In genomic region chr6:44387346-44388134, GRCh38 we compare ENCODE assay signal across 1 cellular context.
TF ChIP-seq lines count a peak whose summit lies in the region.

Gene CDC5L, plus strand, starts transcription at chr6:44387706. Its CDS starts 118 bp downstream, at chr6:44387824.

TF ChIP-seq in H1, 55 proteins besides CTCF, POLR2A, EP300 and RAD21 (continued from another document):
- peak; percentile 90 for TF ChIP-seq KDM4A (IDR thresholded peaks at IDR 0.05; ENCODE audit: low read depth, low read length, severe bottlenecking)
- TF ChIP-seq SP2 (IDR thresholded peaks at IDR 0.05; ENCODE audit: low read length), result no peak
- no peak for TF ChIP-seq SAP30 (IDR thresholded peaks at IDR 0.05; ENCODE audit: insufficient read depth, insufficient replicate concordance, low read length)
- TF ChIP-seq POLR2AphosphoS5 (IDR thresholded peaks at IDR 0.05; ENCODE audit: low read depth, low read length), result peak; percentile 90
- TF ChIP-seq RXRA (IDR thresholded peaks at IDR 0.05; ENCODE audit: insufficient read depth, low read depth, low read length), result no peak
- TF ChIP-seq ATF3 (IDR thresholded peaks at IDR 0.05; ENCODE audit: insufficient read depth, low read depth, low read length), result no peak
- no peak for TF ChIP-seq RFX5 (IDR thresholded peaks at IDR 0.05; ENCODE audit: borderline replicate concordance, low read depth, low read length)
- TF ChIP-seq CHD7 (IDR thresholded peaks at IDR 0.05; ENCODE audit: insufficient replicate concordance, low read length), result no peak
- TF ChIP-seq RNF2 (IDR thresholded peaks at IDR 0.05; ENCODE audit: borderline replicate concordance, low read depth, low read length, missing control alignments, poor library complexity, severe bottlenecking), result no peak
- peak; percentile 65; the same call in 1 of the 2 replicates for TF ChIP-seq TEAD4 (IDR thresholded peaks at IDR 0.05; ENCODE audit: low read depth, low read length)
- TF ChIP-seq FOSL1 (IDR thresholded peaks at IDR 0.05; ENCODE audit: insufficient read depth, low read depth, low read length), result no peak
- no peak for TF ChIP-seq GABPA (IDR thresholded peaks at IDR 0.05; ENCODE audit: borderline replicate concordance, insufficient read depth, low read length)
- TF ChIP-seq SIN3A (conservative IDR thresholded peaks at IDR 0.05 in 1 of 2, IDR thresholded peaks at IDR 0.05 in 1 of 2; ENCODE audit: low read depth in 1 of 2, low read length in 2 of 2), result peak; percentile 36 to 41; a peak in 1 of 4 replicates
- peak; percentile 90 for TF ChIP-seq E2F6 (IDR thresholded peaks at IDR 0.05)
- no peak for TF ChIP-seq ZNF274 (IDR thresholded peaks at IDR 0.05; ENCODE audit: borderline replicate concordance, extremely low read depth, low read length)
- peak; percentile 97 for TF ChIP-seq PHF8 (conservative IDR thresholded peaks at IDR 0.05; ENCODE audit: low read depth, low read length)
- peak; percentile 99 for TF ChIP-seq BRCA1 (IDR thresholded peaks at IDR 0.05; ENCODE audit: low read depth, low read length)
- peak; percentile 65; the same call in 1 of the 2 replicates for TF ChIP-seq RBBP5 (IDR thresholded peaks at IDR 0.05; ENCODE audit: borderline replicate concordance, low read depth, low read length)
- no peak for TF ChIP-seq CBX5 (IDR thresholded peaks at IDR 0.05; ENCODE audit: low read depth, low read length)
- no peak for TF ChIP-seq USF2 (IDR thresholded peaks at IDR 0.05; ENCODE audit: low read length)
- no peak for TF ChIP-seq POU5F1 (IDR thresholded peaks at IDR 0.05; ENCODE audit: low read depth, low read length)
- TF ChIP-seq SIRT6 (IDR thresholded peaks at IDR 0.05; ENCODE audit: low read length), result no peak
- TF ChIP-seq SIX5 (IDR thresholded peaks at IDR 0.05; ENCODE audit: low read depth, low read length), result no peak
- no peak for TF ChIP-seq KDM1A (IDR thresholded peaks at IDR 0.05; ENCODE audit: borderline replicate concordance, low read length)
- TF ChIP-seq SP4 (IDR thresholded peaks at IDR 0.05; ENCODE audit: low read length), result no peak
- TF ChIP-seq HDAC2 (IDR thresholded peaks at IDR 0.05; ENCODE audit: borderline replicate concordance in 1 of 2, low read depth in 2 of 2, low read length in 2 of 2), result peak in 1 of 2 experiments; percentile 3; a peak in 1 of 4 replicates
- no peak for TF ChIP-seq YY1 (IDR thresholded peaks at IDR 0.05; ENCODE audit: low read depth, low read length)
- no peak for TF ChIP-seq GTF2F1 (IDR thresholded peaks at IDR 0.05; ENCODE audit: borderline replicate concordance, low read depth, low read length)
- TF ChIP-seq CEBPB (IDR thresholded peaks at IDR 0.05; ENCODE audit: low read depth, low read length), result no peak; the same call in 1 of the 2 replicates
- no peak for TF ChIP-seq JUN (IDR thresholded peaks at IDR 0.05; ENCODE audit: low read depth, low read length)
- TF ChIP-seq SRF (IDR thresholded peaks at IDR 0.05; ENCODE audit: low read depth, low read length), result no peak
- TF ChIP-seq TAF1 (IDR thresholded peaks at IDR 0.05; ENCODE audit: low read depth, low read length), result peak; percentile 90
- no peak for TF ChIP-seq CBX8 (IDR thresholded peaks at IDR 0.05; ENCODE audit: borderline replicate concordance, low read depth, low read length)
- TF ChIP-seq TBP (IDR thresholded peaks at IDR 0.05; ENCODE audit: low read depth, low read length), result peak; percentile 70
- no peak for TF ChIP-seq HDAC6 (IDR thresholded peaks at IDR 0.05; ENCODE audit: low read depth, low read length)
TF ChIP-seq in H1: peak in this region for 19.
